ENCODE assay signal across 8 cellular contexts in the genomic region with DNA sequence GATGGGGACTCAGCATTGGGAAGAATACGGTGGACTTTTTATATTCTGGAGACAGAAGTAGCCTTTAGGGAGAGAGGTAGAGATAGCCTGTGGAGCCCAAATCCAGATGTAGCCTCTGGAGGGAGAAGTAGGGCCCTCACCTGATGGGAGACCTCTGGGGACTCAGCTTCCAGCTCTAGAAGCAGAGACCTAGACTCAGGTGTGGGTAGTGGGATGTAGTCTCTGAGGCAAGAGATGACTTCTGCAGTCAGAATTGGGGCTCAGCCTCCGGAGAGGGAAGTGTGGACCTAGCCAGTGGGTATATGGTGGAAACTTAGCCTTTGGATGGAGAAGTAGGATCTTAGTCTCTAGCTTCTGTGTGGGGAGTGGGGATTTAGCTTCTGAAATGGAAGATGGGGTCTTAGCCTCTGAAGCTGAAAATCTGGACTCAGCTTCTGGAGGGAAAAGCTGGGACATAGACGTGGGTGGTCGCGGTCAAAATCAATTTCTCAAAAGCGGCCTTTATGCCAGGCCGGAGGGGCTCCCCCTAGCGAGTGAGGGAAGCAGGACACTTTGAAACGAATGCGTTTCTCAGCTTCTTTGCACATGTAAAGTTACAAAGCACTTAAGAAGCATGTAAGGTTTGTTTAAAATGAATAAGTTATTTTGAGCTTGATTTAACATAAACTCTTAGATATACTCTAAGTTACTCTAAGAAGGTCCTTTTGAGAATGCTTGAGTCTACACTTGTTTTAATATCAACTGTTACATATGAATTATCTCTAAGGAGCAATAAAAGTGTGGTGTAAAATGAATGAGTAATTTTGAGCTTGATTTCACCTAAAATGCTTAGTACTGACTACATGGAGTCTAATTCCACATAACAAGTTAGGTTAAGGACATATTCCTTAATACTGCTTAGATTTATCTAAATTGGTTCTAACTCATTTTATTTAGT. TPM values are rescaled to one million over a fixed set of nuclear protein-coding genes. Genes with fewer than 3 reads are reported as not detected.
DNase-seq lines count a peak whose midpoint lies in the region; ATAC-seq and TF ChIP-seq lines count a peak whose summit lies in the region.

No MANE protein-coding gene starts in this region.

- no peak overlapping the region for H3K27ac Mint-ChIP-seq in GM23338

- no peak for ATAC-seq in GM23338

- CTCF ChIA-PET in BJ (lab: Yijun Ruan, JAX), result interaction anchor here (0.6 to 4.3 kb wide), 20 partner anchors 8 to 1295 kb away, joined by 3 to 23 read pairs (median 3); a partner anchor contains a TSS

- H4K20me1 ChIP-seq in GM23338 (replicated peaks; ENCODE audit: insufficient read depth), result no peaks in the 10 kb centered on the region; the same call in 1 of the 2 replicates
- H4K20me1 ChIP-seq in hepatocyte (ENCODE audit: insufficient read depth, poor library complexity, severe bottlenecking), result no peaks in the 10 kb centered on the region

- no peaks in the 10 kb centered on the region; the same call in 2 of the 3 replicates for H3K9me3 Mint-ChIP-seq in GM23338

- no peaks in the 10 kb centered on the region for H3K79me2 ChIP-seq in GM23338 (replicated peaks; ENCODE audit: insufficient read depth)
- no peaks in the 10 kb centered on the region for H3K79me2 ChIP-seq in hepatocyte

- 23% methylated on average over 10 of the region's 10 CpGs for WGBS in hepatocyte (ENCODE audit: low lambda C conversion rate, missing lambda C conversion rate)

- H3K4me2 ChIP-seq in GM23338 (no peak overlapping the region), hepatocyte (no peak overlapping the region)

- no peak for DNase-seq in BJ (ENCODE audit: low read depth)
- DNase-seq in GM23338 (ENCODE audit: low spot score), result peak; percentile 76
- DNase-seq in RPMI8226, result peak; percentile 58
- peak; percentile 72 for DNase-seq in adipocyte (ENCODE audit: low read depth)
- peak; percentile 56 for DNase-seq in hepatocyte (ENCODE audit: low spot score)
- DNase-seq in stimulated activated CD4-positive, alpha-beta T cell treated with anti-CD3 and anti-CD28 coated beads, Interleukin-1b, Interleukin-23, amount 100 ng/mL, for 4 hours (ENCODE audit: low read depth in 2 of 2), result peak; percentile 32 to 51
- DNase-seq in NCI-H2081 treated with DMSO at 0.1 percent for 48 hours (lab: John Stamatoyannopoulos, UW), result no peak
- no peak for DNase-seq in DMS79 (lab: John Stamatoyannopoulos, UW)

- H3K9me2 ChIP-seq in GM23338 (ENCODE audit: insufficient read depth), result no peaks in the 10 kb centered on the region
- H3K9me2 ChIP-seq in hepatocyte (replicated peaks; ENCODE audit: insufficient read depth), result no peaks in the 10 kb centered on the region

- H3K4me1 Mint-ChIP-seq in GM23338, result peaks cover 3% of the 10 kb centered on the region; the same call in 2 of the 3 replicates

- H3F3A ChIP-seq in GM23338 (replicated peaks; ENCODE audit: low read depth), result no peaks in the 10 kb centered on the region

- no peak overlapping the region for H3K9ac ChIP-seq in adipocyte (ENCODE audit: low read length)

- H2AFZ ChIP-seq in GM23338 (no peak overlapping the region), hepatocyte (no peak overlapping the region)

- H3K36me3 ChIP-seq in BJ (ENCODE audit: control insufficient read depth, insufficient read depth, low read length) (no peaks in the 10 kb centered on the region), GM23338 (ENCODE audit: insufficient read depth) (no peaks in the 10 kb centered on the region), adipocyte (ENCODE audit: control insufficient read depth, insufficient read depth, low read length, severe bottlenecking) (no peaks in the 10 kb centered on the region), hepatocyte (replicated peaks; ENCODE audit: insufficient read depth, low read depth) (no peaks in the 10 kb centered on the region)

- H3K27me3 ChIP-seq in BJ (ENCODE audit: control insufficient read depth, insufficient read depth, low read length) (no peaks in the 10 kb centered on the region), GM23338 (ENCODE audit: insufficient read depth) (peaks cover 99% of the 10 kb centered on the region), adipocyte (replicated peaks; ENCODE audit: control insufficient read depth, insufficient read depth, low read length) (no peaks in the 10 kb centered on the region), hepatocyte (no peaks in the 10 kb centered on the region)

- no peak overlapping the region for H3K4me3 Mint-ChIP-seq in GM23338

- H3K27me3 Mint-ChIP-seq in GM23338 (ENCODE audit: insufficient read depth, low read depth, poor library complexity), result peaks cover 58% of the 10 kb centered on the region

- H3K4me3 ChIP-seq in BJ (ENCODE audit: low read depth, low read length) (no peak overlapping the region), GM23338 (no peak overlapping the region), adipocyte (ENCODE audit: low read length) (no peak overlapping the region), hepatocyte (no peak overlapping the region)

- POLR2A ChIA-PET in BJ (lab: Charles Lee), result no interaction called here

- H3K4me1 ChIP-seq in GM23338 (ENCODE audit: insufficient read depth) (no peaks in the 10 kb centered on the region), adipocyte (ENCODE audit: control insufficient read depth, insufficient read depth, low read length) (peaks cover 13% of the 10 kb centered on the region), hepatocyte (ENCODE audit: insufficient read depth) (peaks cover 3% of the 10 kb centered on the region)

- H3K27ac ChIP-seq in GM23338 (ENCODE audit: low read depth), result no peak overlapping the region
- no peak overlapping the region for H3K27ac ChIP-seq in hepatocyte

- no peaks in the 10 kb centered on the region for H3K36me3 Mint-ChIP-seq in GM23338 (ENCODE audit: low read depth)

- no peaks in the 10 kb centered on the region for H3K9me3 ChIP-seq in adipocyte (ENCODE audit: control insufficient read depth, low read length)
- no peaks in the 10 kb centered on the region for H3K9me3 ChIP-seq in hepatocyte (ENCODE audit: low read depth)

- peak; percentile 86 for TF ChIP-seq CTCF in BJ (IDR thresholded peaks at IDR 0.05; ENCODE audit: insufficient read depth, low read depth, low read length)
- TF ChIP-seq CTCF in GM23338 (conservative IDR thresholded peaks at IDR 0.05; ENCODE audit: low read depth in 2 of 2), result peak; percentile 75 to 85
- peak; percentile 70 for TF ChIP-seq CTCF in hepatocyte (IDR thresholded peaks at IDR 0.05; ENCODE audit: poor library complexity)

TF ChIP-seq in GM23338, 12 proteins besides CTCF, POLR2A, EP300 and RAD21:
- TF ChIP-seq ZNF331 (CRISPR knock-in tag; IDR thresholded peaks at IDR 0.05; ENCODE audit: low read depth) (no peak), EZH2 (IDR thresholded peaks at IDR 0.05; ENCODE audit: low read depth, unreplicated experiment) (no peak), NANOG (IDR thresholded peaks at IDR 0.05; ENCODE audit: borderline replicate concordance) (no peak), ZNF114 (CRISPR knock-in tag; IDR thresholded peaks at IDR 0.05) (no peak), STAT1 (IDR thresholded peaks at IDR 0.05; ENCODE audit: unreplicated experiment) (no peak), EZH2phosphoT487 (IDR thresholded peaks at IDR 0.05; ENCODE audit: unreplicated experiment) (no peak), POLR2AphosphoS5 (IDR thresholded peaks at IDR 0.05; ENCODE audit: low read depth) (no peak)
- TF ChIP-seq, protein P1, sequence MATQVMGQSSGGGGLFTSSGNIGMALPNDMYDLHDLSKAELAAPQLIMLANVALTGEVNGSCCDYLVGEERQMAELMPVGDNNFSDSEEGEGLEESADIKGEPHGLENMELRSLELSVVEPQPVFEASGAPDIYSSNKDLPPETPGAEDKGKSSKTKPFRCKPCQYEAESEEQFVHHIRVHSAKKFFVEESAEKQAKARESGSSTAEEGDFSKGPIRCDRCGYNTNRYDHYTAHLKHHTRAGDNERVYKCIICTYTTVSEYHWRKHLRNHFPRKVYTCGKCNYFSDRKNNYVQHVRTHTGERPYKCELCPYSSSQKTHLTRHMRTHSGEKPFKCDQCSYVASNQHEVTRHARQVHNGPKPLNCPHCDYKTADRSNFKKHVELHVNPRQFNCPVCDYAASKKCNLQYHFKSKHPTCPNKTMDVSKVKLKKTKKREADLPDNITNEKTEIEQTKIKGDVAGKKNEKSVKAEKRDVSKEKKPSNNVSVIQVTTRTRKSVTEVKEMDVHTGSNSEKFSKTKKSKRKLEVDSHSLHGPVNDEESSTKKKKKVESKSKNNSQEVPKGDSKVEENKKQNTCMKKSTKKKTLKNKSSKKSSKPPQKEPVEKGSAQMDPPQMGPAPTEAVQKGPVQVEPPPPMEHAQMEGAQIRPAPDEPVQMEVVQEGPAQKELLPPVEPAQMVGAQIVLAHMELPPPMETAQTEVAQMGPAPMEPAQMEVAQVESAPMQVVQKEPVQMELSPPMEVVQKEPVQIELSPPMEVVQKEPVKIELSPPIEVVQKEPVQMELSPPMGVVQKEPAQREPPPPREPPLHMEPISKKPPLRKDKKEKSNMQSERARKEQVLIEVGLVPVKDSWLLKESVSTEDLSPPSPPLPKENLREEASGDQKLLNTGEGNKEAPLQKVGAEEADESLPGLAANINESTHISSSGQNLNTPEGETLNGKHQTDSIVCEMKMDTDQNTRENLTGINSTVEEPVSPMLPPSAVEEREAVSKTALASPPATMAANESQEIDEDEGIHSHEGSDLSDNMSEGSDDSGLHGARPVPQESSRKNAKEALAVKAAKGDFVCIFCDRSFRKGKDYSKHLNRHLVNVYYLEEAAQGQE (IDR thresholded peaks at IDR 0.05; ENCODE audit: unreplicated experiment), result no peak

RNA-seq across cellular contexts. Expression of a gene that starts 12.9 kb away (rescaled TPM):
- polyA plus RNA-seq in BJ (2011; rRNA removed) (8.2 and 9.8 TPM in 2 replicates), GM23338 (2016; fragmentation: Nextera tagmentation; extraction: Ambion mirVana) (1.1 and 2.4 TPM in 2 replicates), hepatocyte (4.4 and 6.2 TPM in 2 replicates)
- 9.0 and 14.1 TPM in 2 replicates for polyA minus RNA-seq in BJ (2011; rRNA and poly(A)+ RNA removed)
- total RNA-seq in GM23338 (2014; rRNA removed; shearing (Covaris generic)), result 1.6 and 6.4 TPM in 2 replicates
- total RNA-seq in hepatocyte, result 7.0 and 7.7 TPM in 2 replicates

RNA-seq across cellular contexts. Expression of a gene that starts 14.7 kb away (rescaled TPM):
- polyA plus RNA-seq in BJ (2011; rRNA removed) (not detected in 2 replicates), GM23338 (2016; fragmentation: Nextera tagmentation; extraction: Ambion mirVana) (not detected in 2 replicates), hepatocyte (not detected in 2 replicates)
- not detected in 2 replicates for polyA minus RNA-seq in BJ (2011; rRNA and poly(A)+ RNA removed)
- 0.12 TPM in 1 of 2 replicates, not detected in the other for total RNA-seq in GM23338 (2014; rRNA removed; shearing (Covaris generic))
- total RNA-seq in hepatocyte, result not detected in 2 replicates

RNA-seq across cellular contexts. Expression of a gene that starts 51.0 kb away (rescaled TPM):
- polyA plus RNA-seq in BJ (2011; rRNA removed) (149 and 178 TPM in 2 replicates), GM23338 (2016; fragmentation: Nextera tagmentation; extraction: Ambion mirVana) (785 and 805 TPM in 2 replicates), hepatocyte (201 and 213 TPM in 2 replicates)
- 32.4 and 46.4 TPM in 2 replicates for polyA minus RNA-seq in BJ (2011; rRNA and poly(A)+ RNA removed)
- total RNA-seq in GM23338 (2014; rRNA removed; shearing (Covaris generic)), result 744 and 784 TPM in 2 replicates
- 187 and 219 TPM in 2 replicates for total RNA-seq in hepatocyte

Comparison
In these comparisons a context has a peak if more than half of its experiments do, and no peak if none do; other contexts are left out.
1. DNase-seq: peak in GM23338 (single experiment), RPMI8226 (single experiment), adipocyte (single experiment), hepatocyte (single experiment) and stimulated activated CD4-positive, alpha-beta T cell treated with anti-CD3 and anti-CD28 coated beads, Interleukin-1b, Interleukin-23, amount 100 ng/mL, for 4 hours (2 of 2); none in BJ (single experiment), NCI-H2081 treated with DMSO at 0.1 percent for 48 hours (single experiment) and DMS79 (single experiment).
2. Peak in every context shown above with its lines, with median percentiles within 50 percentile points of each other: CTCF ChIP-seq.